Comparison of ENCODE assay signal across 8 cellular contexts in the genomic region with DNA sequence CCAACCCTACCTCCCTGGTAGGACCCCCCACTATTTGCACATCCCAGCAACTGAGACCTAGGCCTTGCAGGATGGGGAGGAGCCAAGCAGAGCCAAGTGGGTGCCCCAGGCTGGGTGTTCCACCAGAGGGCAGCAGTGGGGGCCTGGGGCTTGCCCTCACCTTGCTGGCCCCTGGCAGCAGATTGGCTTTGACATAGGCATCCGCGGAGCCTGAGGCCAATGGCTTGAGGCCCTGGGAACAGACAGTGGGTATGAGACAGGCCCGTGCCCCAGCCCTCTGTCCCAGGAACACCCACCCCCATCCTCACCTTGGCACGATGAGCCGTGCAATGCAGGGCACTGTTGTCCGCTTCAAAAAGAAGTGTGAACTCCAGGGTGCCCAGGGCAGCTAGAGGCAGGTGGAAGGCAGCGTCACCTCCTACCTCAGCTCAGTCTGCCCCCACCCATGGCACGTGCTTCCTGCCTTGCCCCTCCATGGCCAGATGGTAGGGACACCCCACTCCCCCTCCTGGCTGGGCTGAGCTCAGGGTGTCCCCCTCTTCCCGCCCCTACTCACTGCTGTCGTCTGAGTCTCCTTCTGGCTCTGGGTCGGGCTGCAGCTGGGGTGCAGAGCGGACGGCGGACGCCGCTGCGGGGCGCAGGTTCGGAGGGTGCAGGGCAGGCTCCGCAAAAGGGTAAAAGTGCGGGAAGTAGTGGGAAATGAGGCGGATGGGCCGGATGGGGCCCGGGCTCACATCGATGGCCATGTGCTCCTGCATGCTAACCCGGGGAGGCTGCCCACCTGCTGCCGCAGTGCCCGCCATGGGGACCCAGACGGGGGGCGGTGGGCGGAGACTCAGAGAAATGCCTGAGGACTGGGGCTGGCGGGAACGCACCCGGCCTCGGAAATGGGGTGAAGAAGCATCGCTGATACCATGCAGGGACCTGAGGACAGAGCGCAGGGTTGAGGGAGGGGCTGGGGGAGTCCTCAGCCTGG. TPM values are rescaled to one million over a fixed set of nuclear protein-coding genes. Genes with fewer than 3 reads are reported as not detected.
DNase-seq lines count a peak whose midpoint lies in the region; ATAC-seq, FAIRE-seq and TF ChIP-seq lines count a peak whose summit lies in the region.

No MANE protein-coding gene starts in this region.

- H3K9me3 ChIP-seq in BE2C, result no peaks in the 10 kb centered on the region
- H3K9me3 ChIP-seq in SJSA1 (replicated peaks), result no peaks in the 10 kb centered on the region; the same call in 1 of the 2 replicates
- no peaks in the 10 kb centered on the region for H3K9me3 ChIP-seq in astrocyte (ENCODE audit: insufficient read depth, low read depth, low read length)
- H3K9me3 ChIP-seq in left lung, result no peaks in the 10 kb centered on the region
- no peaks in the 10 kb centered on the region for H3K9me3 ChIP-seq in transverse colon

- DNase-seq in BE2C, result peak; percentile 73
- DNase-seq in H7, result peak; percentile 89
- peak; percentile 42 to 78 for DNase-seq in SJSA1 (ENCODE audit: low read depth in 1 of 2, low spot score in 2 of 2)
- no peak for DNase-seq in astrocyte (ENCODE audit: low read depth)
- no peak for DNase-seq in left lung
- DNase-seq in transverse colon, result peak; percentile 55
- DNase-seq in NCI-H1092 treated with DMSO at 0.1 percent for 48 hours (lab: John Stamatoyannopoulos, UW), result no peak
- no peak for DNase-seq in activated gamma-delta T cell (lab: John Stamatoyannopoulos, UW)

- no peaks in the 10 kb centered on the region for H3K79me2 ChIP-seq in astrocyte (ENCODE audit: insufficient read depth, low read length)

- peaks cover 5% of the 10 kb centered on the region for H3K9me3 Mint-ChIP-seq in astrocyte (ENCODE audit: unreplicated experiment)

- intact Hi-C loops in left lung (cut with DNase I), result no loop called here
- intact Hi-C loops in transverse colon (cut with DNase I; ENCODE audit: low total_unique reads), result no loop called here

- peak; percentile 69 for ATAC-seq in left lung

- H3K27me3 ChIP-seq in BE2C (no peaks in the 10 kb centered on the region), H7 (ENCODE audit: control insufficient read depth, insufficient read depth, low read length) (peaks cover 2% of the 10 kb centered on the region; the same call in 1 of the 2 replicates), SJSA1 (replicated peaks) (peaks cover 26% of the 10 kb centered on the region), astrocyte (ENCODE audit: insufficient read depth, low read length) (peaks cover 13% of the 10 kb centered on the region), left lung (peaks cover 0 to 33% of the 10 kb centered on the region in 2 donors), transverse colon (peaks cover 15% of the 10 kb centered on the region)

- H3K9ac ChIP-seq in astrocyte (ENCODE audit: low read length), result no peak overlapping the region

- no peaks in the 10 kb centered on the region for H4K20me1 ChIP-seq in astrocyte (ENCODE audit: insufficient read depth, low read length)

- in situ Hi-C loops in transverse colon (cut with MboI; ENCODE audit: low pct_ligation_motif_present in 1 of 4, low pct_unique_long_range_greater_than_20kb in 1 of 4, low sequenced_read_pairs in 3 of 4), result no loop called here

- H3K27ac ChIP-seq in SJSA1, result no peak overlapping the region
- H3K27ac ChIP-seq in astrocyte (ENCODE audit: low read depth, low read length), result no peak overlapping the region
- no peak overlapping the region for H3K27ac ChIP-seq in left lung
- no peak overlapping the region for H3K27ac ChIP-seq in transverse colon

- no peak for TF ChIP-seq EP300 in transverse colon (IDR thresholded peaks at IDR 0.05; ENCODE audit: low read depth)

- no peak for TF ChIP-seq POLR2A in transverse colon (IDR thresholded peaks at IDR 0.05)

- H3K36me3 Mint-ChIP-seq in astrocyte (ENCODE audit: low read depth, unreplicated experiment), result peaks cover 2% of the 10 kb centered on the region

- peaks cover 23% of the 10 kb centered on the region for H3K27me3 Mint-ChIP-seq in astrocyte (ENCODE audit: low read depth, unreplicated experiment)

- no peak overlapping the region for H3K4me3 ChIP-seq in BE2C (ENCODE audit: low read depth, low read length)
- no peak overlapping the region for H3K4me3 ChIP-seq in H7 (ENCODE audit: insufficient read depth, low read depth, low read length)
- no peak overlapping the region for H3K4me3 ChIP-seq in SJSA1
- H3K4me3 ChIP-seq in astrocyte (ENCODE audit: insufficient read depth, low read depth, low read length), result no peak overlapping the region
- H3K4me3 ChIP-seq in left lung, result no peak overlapping the region
- no peak overlapping the region for H3K4me3 ChIP-seq in transverse colon

- FAIRE-seq in astrocyte (lab: Jason Lieb, UNC), result no peak

- H3K4me1 ChIP-seq in BE2C (peaks cover 3% of the 10 kb centered on the region; the same call in 1 of the 2 replicates), SJSA1 (replicated peaks) (peaks cover 11% of the 10 kb centered on the region), astrocyte (ENCODE audit: insufficient read depth, low read length) (peaks cover 4% of the 10 kb centered on the region), left lung (peaks cover 4 to 15% of the 10 kb centered on the region in 2 donors), transverse colon (peaks cover 6 to 13% (median 12%) of the 10 kb centered on the region in 4 donors)

- no peak overlapping the region for H3K4me3 Mint-ChIP-seq in astrocyte (ENCODE audit: unreplicated experiment)

- H3K36me3 ChIP-seq in BE2C, result peaks cover 13% of the 10 kb centered on the region
- H3K36me3 ChIP-seq in H7 (replicated peaks; ENCODE audit: control insufficient read depth, insufficient read depth, low read length), result peaks cover 3% of the 10 kb centered on the region
- H3K36me3 ChIP-seq in SJSA1, result peaks cover 34% of the 10 kb centered on the region
- H3K36me3 ChIP-seq in astrocyte (ENCODE audit: insufficient read depth, low read length), result no peaks in the 10 kb centered on the region
- H3K36me3 ChIP-seq in left lung, result peaks cover 0 to 26% of the 10 kb centered on the region in 2 donors
- no peaks in the 10 kb centered on the region for H3K36me3 ChIP-seq in transverse colon

- H3K4me2 ChIP-seq in astrocyte (ENCODE audit: low read length), result no peak overlapping the region

- no peak overlapping the region for H2AFZ ChIP-seq in astrocyte (ENCODE audit: low read depth, low read length)

- WGBS in transverse colon (ENCODE audit: low coverage in 1 of 2), 2 donors, result 56% methylated on average over 36 of the region's 37 CpGs; no CpG with 5 or more reads in 1 of the 2 donors

- peak; percentile 71 for TF ChIP-seq CTCF in BE2C (IDR thresholded peaks at IDR 0.05; ENCODE audit: low read depth, low read length)
- TF ChIP-seq CTCF in astrocyte (IDR thresholded peaks at IDR 0.05; ENCODE audit: insufficient read depth, low read depth, low read length), result peak; percentile 16
- peak; percentile 12 to 67 for TF ChIP-seq CTCF in left lung (IDR thresholded peaks at IDR 0.05)
- TF ChIP-seq CTCF in transverse colon (IDR thresholded peaks at IDR 0.05), result peak; percentile 27 to 60 (median 52)

- H3K4me1 Mint-ChIP-seq in astrocyte (ENCODE audit: low read depth, unreplicated experiment), result no peaks in the 10 kb centered on the region

- no peak overlapping the region for H3K27ac Mint-ChIP-seq in astrocyte (ENCODE audit: unreplicated experiment)

RNA-seq across cellular contexts. Expression of gene NDUFV1, which starts 9.0 kb away (rescaled TPM):
- 1,032 TPM for polyA plus RNA-seq in BE2C (2012; ENCODE audit: insufficient read depth, insufficient read length, low read depth)
- 302 and 350 TPM in 2 replicates for total RNA-seq in H7 (2014; rRNA removed; shearing (Covaris generic))
- total RNA-seq in SJSA1 (2014; rRNA removed; shearing (Covaris generic)), result 308 and 343 TPM in 2 replicates
- total RNA-seq in astrocyte (117 and 118 TPM in 2 replicates), left lung (100 to 1,000 TPM; 136 to 155 TPM), transverse colon (100 to 1,000 TPM; 421 to 762 (median 554) TPM)

RNA-seq across cellular contexts. Expression of gene NUDT8, which starts 14.0 kb away (rescaled TPM):
- 1.2 TPM for polyA plus RNA-seq in BE2C (2012; ENCODE audit: insufficient read depth, insufficient read length, low read depth)
- total RNA-seq in H7 (2014; rRNA removed; shearing (Covaris generic)), result 8.1 and 8.7 TPM in 2 replicates
- total RNA-seq in SJSA1 (2014; rRNA removed; shearing (Covaris generic)), result 7.4 and 14.0 TPM in 2 replicates
- 3.0 and 4.5 TPM in 2 replicates for total RNA-seq in astrocyte
- 10 to 100 TPM; 10.7 to 18.1 TPM for total RNA-seq in left lung
- total RNA-seq in transverse colon, result 10 to 100 TPM; 21.3 to 68.5 (median 26.9) TPM

RNA-seq across cellular contexts. Expression of gene TBX10, which starts 23.8 kb away (rescaled TPM):
- not detected for polyA plus RNA-seq in BE2C (2012; ENCODE audit: insufficient read depth, insufficient read length, low read depth)
- 0.07 TPM in 1 of 2 replicates, not detected in the other for total RNA-seq in H7 (2014; rRNA removed; shearing (Covaris generic))
- total RNA-seq in SJSA1 (2014; rRNA removed; shearing (Covaris generic)), result not detected in 2 replicates
- total RNA-seq in astrocyte (not detected in 2 replicates), left lung (not detected), transverse colon (10 to 100 TPM in 2 of 4 donors, 1 to 10 TPM in 1, not detected in 1; 1.3 to 16.5 (median 15.0) TPM)

RNA-seq across cellular contexts. Expression of gene GSTP1, which starts 32.1 kb away (rescaled TPM):
- polyA plus RNA-seq in BE2C (2012; ENCODE audit: insufficient read depth, insufficient read length, low read depth), result 1,067 TPM
- 2,691 and 2,979 TPM in 2 replicates for total RNA-seq in H7 (2014; rRNA removed; shearing (Covaris generic))
- 2,425 and 2,720 TPM in 2 replicates for total RNA-seq in SJSA1 (2014; rRNA removed; shearing (Covaris generic))
- total RNA-seq in astrocyte, result 1,173 and 1,365 TPM in 2 replicates
- 1,000 to 10,000 TPM in 1 of 2 donors, 100 to 1,000 TPM in 1; 790 to 1,058 TPM for total RNA-seq in left lung
- 100 to 1,000 TPM; 166 to 578 (median 537) TPM for total RNA-seq in transverse colon

RNA-seq across cellular contexts. Expression of gene ACY3, which starts 34.8 kb away (rescaled TPM):
- polyA plus RNA-seq in BE2C (2012; ENCODE audit: insufficient read depth, insufficient read length, low read depth), result not detected
- not detected in 2 replicates for total RNA-seq in H7 (2014; rRNA removed; shearing (Covaris generic))
- not detected in 2 replicates for total RNA-seq in SJSA1 (2014; rRNA removed; shearing (Covaris generic))
- total RNA-seq in astrocyte (not detected in 2 replicates), left lung (under 1 TPM; 0.29 to 0.61 TPM), transverse colon (10 to 100 TPM in 3 of 4 donors, 1 to 10 TPM in 1; 4.1 to 29.4 (median 11.8) TPM)

Comparison
In these comparisons a context has a peak if more than half of its experiments do, and no peak if none do; other contexts are left out.
1. DNase-seq: peak in BE2C (single experiment), H7 (single experiment), SJSA1 (2 of 2) and transverse colon (single experiment); none in astrocyte (single experiment), left lung (0 of 2), NCI-H1092 treated with DMSO at 0.1 percent for 48 hours (single experiment) and activated gamma-delta T cell (single experiment).
2. CTCF ChIP-seq: peak in every context shown above with its lines; median percentile 71 in BE2C; 52 in transverse colon; 40 in left lung; 16 in astrocyte.